In the genomic region with DNA sequence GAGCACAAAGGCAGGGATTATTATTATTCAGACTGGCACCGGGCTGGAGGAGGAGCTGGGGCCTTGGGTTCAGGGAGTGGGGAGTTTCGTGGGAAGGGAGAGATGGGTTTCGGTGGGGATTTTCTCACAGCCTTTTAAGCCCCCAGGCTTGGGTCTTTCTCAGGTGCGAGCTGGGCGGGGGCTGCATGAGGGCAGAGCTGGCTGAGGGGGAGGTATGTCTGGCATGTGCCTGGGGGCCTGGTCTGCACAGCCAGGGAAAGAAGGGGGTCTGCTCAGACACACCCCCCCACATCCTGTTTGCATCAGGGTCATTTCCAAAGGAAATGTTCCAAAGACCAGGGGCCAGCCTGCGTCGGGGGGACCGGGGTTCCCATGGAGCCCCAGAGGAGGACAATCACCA, we compare ENCODE assay signal across 23 cellular contexts. TPM values are rescaled to one million over a fixed set of nuclear protein-coding genes. Genes with fewer than 3 reads are reported as not detected.
DNase-seq lines count a peak whose midpoint lies in the region; ATAC-seq, FAIRE-seq and TF ChIP-seq lines count a peak whose summit lies in the region.
"Had no signal": no experiment of that assay in that cellular context is flagged by ENCODE, and none has a peak within 500 bp of the region (broad histone marks: within the 10 kb centered on the region; RNA-seq: fewer than 3 reads in every experiment).

No MANE protein-coding gene starts in this region.

- no peak overlapping the region for H2BK120ac ChIP-seq in H1 (replicated peaks; ENCODE audit: low read depth, low read length)

- no peak overlapping the region for H3K4ac ChIP-seq in H1 (replicated peaks; ENCODE audit: insufficient read length, low read depth, low read length)

- H3K9ac ChIP-seq in BLaER1 treated with 17β-estradiol and CSF1 and Interleukin-3, amounts not matched to agents 10 nM and 100 nM, result no peak overlapping the region
- H3K9ac ChIP-seq in HUES64 (ENCODE audit: low read depth, low read length), result 0 out of 2 replicates have a peak overlapping the region, but pooled peaks have one; percentile 2
- no peak overlapping the region for H3K9ac ChIP-seq in H1 (replicated peaks in 1 of 4; ENCODE audit: extremely low read depth in 1 of 4, low read depth in 3 of 4, low read length in 3 of 4)
- H3K9ac ChIP-seq: KMS-11 had no signal

- H3K36me3 ChIP-seq in BLaER1 treated with 17β-estradiol and CSF1 and Interleukin-3, amounts not matched to agents 10 nM and 100 nM, result no peaks in the 10 kb centered on the region
- H3K36me3 ChIP-seq in HUES64 (ENCODE audit: insufficient read depth, low read length), result no peaks in the 10 kb centered on the region
- H3K36me3 ChIP-seq in H1 (ENCODE audit: control insufficient read depth in 2 of 4, insufficient read depth in 4 of 4, low read length in 3 of 4), result no peaks in the 10 kb centered on the region; a peak in 1 of 8 replicates
- H3K36me3 ChIP-seq: HAP-1 had no signal

- peak overlapping the region; percentile 25 for H3K18ac ChIP-seq in H1 (ENCODE audit: extremely low read depth, low read length)

- H4K5ac ChIP-seq in H1 (ENCODE audit: insufficient read length, low read depth, low read length), result no peak overlapping the region

- TF ChIP-seq EP300 in H1 (IDR thresholded peaks at IDR 0.05; ENCODE audit: borderline replicate concordance in 1 of 2, low read depth in 2 of 2, low read length in 2 of 2), result no peak

- H3K4me2 ChIP-seq in BLaER1 treated with 17β-estradiol and CSF1 and Interleukin-3, amounts not matched to agents 10 nM and 100 nM, result peak overlapping the region; percentile 27 to 74 (median 66)
- no peak overlapping the region for H3K4me2 ChIP-seq in H1 (ENCODE audit: insufficient read depth in 1 of 2, low read depth in 2 of 2, low read length in 2 of 2)
- H3K4me2 ChIP-seq: A549, KMS-11 had no signal

- H3K27ac ChIP-seq in BLaER1 treated with 17β-estradiol and CSF1 and Interleukin-3, amounts not matched to agents 10 nM and 100 nM, result no peak overlapping the region
- H3K27ac ChIP-seq in HUES64 (ENCODE audit: low read depth, low read length) (no peak overlapping the region), H1 (ENCODE audit: low read depth, low read length) (no peak overlapping the region)
- H3K27ac ChIP-seq: KMS-11, SK-N-MC had no signal

- H3K14ac ChIP-seq in H1 (ENCODE audit: insufficient read length), result no peak overlapping the region

- FAIRE-seq in H1 (lab: Jason Lieb, UNC), result no peak
- FAIRE-seq: A549, D721Med had no signal

- no peak overlapping the region for H3K4me3 Mint-ChIP-seq in neural crest cell
- H3K4me3 Mint-ChIP-seq: CD8-positive, alpha-beta memory T cell had no signal

- 0 out of 2 replicates have a peak overlapping the region, but pooled peaks have one; percentile 71 for H2AK5ac ChIP-seq in H1 (ENCODE audit: low read depth, low read length)

- H3K23me2 ChIP-seq in H1 (ENCODE audit: low read depth, low read length), result no peaks in the 10 kb centered on the region

- H2BK15ac ChIP-seq in H1 (ENCODE audit: low read length), result peak overlapping the region; percentile 72; the same call in 1 of the 2 replicates

- H3K27me3 ChIP-seq in BLaER1 treated with 17β-estradiol and CSF1 and Interleukin-3, amounts not matched to agents 10 nM and 100 nM, result no peaks in the 10 kb centered on the region; a peak in 2 of 22 replicates
- H3K27me3 ChIP-seq in HUES64 (ENCODE audit: insufficient read depth, low read length) (no peaks in the 10 kb centered on the region), H1 (replicated peaks in 1 of 4; ENCODE audit: control insufficient read depth in 3 of 4, extremely low read depth in 1 of 4, insufficient read depth in 3 of 4, low read length in 3 of 4) (no peaks in the 10 kb centered on the region)

- no peak for TF ChIP-seq RAD21 in H1 (IDR thresholded peaks at IDR 0.05 in 1 of 2, conservative IDR thresholded peaks at IDR 0.05 in 1 of 2; ENCODE audit: low read depth in 2 of 2, low read length in 2 of 2)

- H3K4me3 ChIP-seq in BLaER1 treated with 17β-estradiol and CSF1 and Interleukin-3, amounts not matched to agents 10 nM and 100 nM, result no peak overlapping the region
- H3K4me3 ChIP-seq in HUES64 (ENCODE audit: low read length) (no peak overlapping the region), H1 (ENCODE audit: extremely low read depth in 1 of 4, insufficient read depth in 2 of 4, low read depth in 3 of 4, low read length in 4 of 4) (no peak overlapping the region)
- H3K4me3 ChIP-seq: A549, HAP-1, SK-N-MC had no signal

- POLR2A ChIA-PET in H1 (lab: Charles Lee; ENCODE audit: partially characterized antibody), result interaction anchor here (0.9 to 1.4 kb wide), 2 partner anchors 19 to 52 kb away, joined by 3 read pairs; no protein-coding TSS in a partner anchor

- TF ChIP-seq POLR2A in H1 (IDR thresholded peaks at IDR 0.05; ENCODE audit: control extremely low read depth in 1 of 2, low read depth in 2 of 2, low read length in 2 of 2), result no peak

- WGBS in HUES64, result 61% methylated on average over 7 of the region's 8 CpGs
- WGBS in H1 (ENCODE audit: extremely low coverage in 1 of 2, insufficient coverage in 1 of 2, insufficient read length in 1 of 2, insufficient replicate concordance in 2 of 2, low coverage in 1 of 2, low lambda C conversion rate in 2 of 2, missing lambda C conversion rate in 1 of 2), 2 experiments, result 70% methylated on average over 8 of the region's 8 CpGs; no CpG with 5 or more reads in 1 of the 2 experiments

- peak overlapping the region; percentile 35 for H3K27ac Mint-ChIP-seq in neural crest cell (ENCODE audit: unreplicated experiment)
- H3K27ac Mint-ChIP-seq: CD8-positive, alpha-beta memory T cell had no signal

- peak overlapping the region; percentile 52; the same call in 1 of the 2 replicates for H2BK5ac ChIP-seq in H1 (ENCODE audit: low read depth, low read length)

- peak overlapping the region; percentile 16 for H4K91ac ChIP-seq in H1 (replicated peaks; ENCODE audit: insufficient read length, low read length)

- H3K36me3 Mint-ChIP-seq in neural crest cell (ENCODE audit: low read depth), result no peaks in the 10 kb centered on the region

- no peak overlapping the region for H3K56ac ChIP-seq in H1 (replicated peaks; ENCODE audit: insufficient read length, low read depth, low read length)

- CTCF ChIA-PET in H1 (lab: Charles Lee; ENCODE audit: partially characterized antibody), result interaction anchor here (0.8 to 4.8 kb wide), 13 partner anchors 10 to 186 kb away, joined by 3 to 22 read pairs (median 4); no protein-coding TSS in a partner anchor

- no peak overlapping the region for H3K23ac ChIP-seq in H1 (ENCODE audit: insufficient read length)

- DNase-seq in H1 (ENCODE audit: low read depth in 1 of 2, low spot score in 2 of 2) (no peak), neural crest cell (ENCODE audit: low read depth, low spot score) (no peak), C1 segment of cervical spinal cord (lab: John Stamatoyannopoulos, UW) (no peak), NCI-H2029 (lab: John Stamatoyannopoulos, UW) (no peak)
- DNase-seq: CD8-positive, alpha-beta memory T cell; DMS79 treated with DMSO at 0.1 percent for 48 hours; NCI-H1048; NCI-H2029 treated with DMSO at 0.1 percent for 48 hours; NCI-H446; NK-92 treated with Interleukin-12 subunit alpha and Interleukin-12 subunit beta, amount 100 ng/mL, for 24 hours; SHP77 had no signal

- peaks cover 17 to 36% (median 26%) of the 10 kb centered on the region in 10 experiments for H3K4me1 ChIP-seq in BLaER1 treated with 17β-estradiol and CSF1 and Interleukin-3, amounts not matched to agents 10 nM and 100 nM
- H3K4me1 ChIP-seq in HUES64 (ENCODE audit: insufficient read depth, low read length) (peaks cover 24% of the 10 kb centered on the region), H1 (replicated peaks in 1 of 4; ENCODE audit: control insufficient read depth in 3 of 4, insufficient read depth in 4 of 4, low read length in 3 of 4) (peaks cover 0 to 36% (median 24%) of the 10 kb centered on the region in 4 experiments; a peak in 6 of 7 replicates)
- H3K4me1 ChIP-seq: A549, HAP-1 had no signal

- peaks cover 45% of the 10 kb centered on the region for H3K4me1 Mint-ChIP-seq in neural crest cell
- H3K4me1 Mint-ChIP-seq: CD8-positive, alpha-beta memory T cell had no signal

- no peak overlapping the region for H2AFZ ChIP-seq in H1 (ENCODE audit: low read length)

- no peak for TF ChIP-seq CTCF in H1 (IDR thresholded peaks at IDR 0.05; ENCODE audit: control extremely low read depth in 1 of 3, insufficient read depth in 1 of 3, low read depth in 1 of 3, low read length in 3 of 3)
- no peak for TF ChIP-seq CTCF in neural crest cell (conservative IDR thresholded peaks at IDR 0.05)

- no peaks in the 10 kb centered on the region for H3K79me2 ChIP-seq in H1 (ENCODE audit: control insufficient read depth in 1 of 2, insufficient read depth in 2 of 2, low read length in 2 of 2)

- H2BK20ac ChIP-seq in H1 (ENCODE audit: low read length), result peak overlapping the region; percentile 90; the same call in 1 of the 2 replicates

- H4K20me1 ChIP-seq in BLaER1 treated with 17β-estradiol and CSF1 and Interleukin-3, amounts not matched to agents 10 nM and 100 nM, result peaks cover 0 to 16% (median 0%) of the 10 kb centered on the region in 11 experiments; a peak in 8 of 22 replicates
- no peaks in the 10 kb centered on the region for H4K20me1 ChIP-seq in H1 (replicated peaks in 1 of 2; ENCODE audit: control insufficient read depth in 1 of 2, insufficient read depth in 2 of 2, low read length in 2 of 2)

- no peaks in the 10 kb centered on the region for H3K27me3 Mint-ChIP-seq in neural crest cell (ENCODE audit: low read depth)

- H3K9me3 Mint-ChIP-seq in neural crest cell, result no peaks in the 10 kb centered on the region
- H3K9me3 Mint-ChIP-seq: CD8-positive, alpha-beta memory T cell had no signal

- no peaks in the 10 kb centered on the region for H3K9me3 ChIP-seq in BLaER1 treated with 17β-estradiol and CSF1 and Interleukin-3, amounts not matched to agents 10 nM and 100 nM (replicated peaks in 1 of 11)
- no peaks in the 10 kb centered on the region for H3K9me3 ChIP-seq in HUES64 (ENCODE audit: insufficient read depth, low read depth, low read length)
- H3K9me3 ChIP-seq in H1 (ENCODE audit: insufficient read depth in 2 of 2, low read depth in 1 of 2, low read length in 1 of 2), result no peaks in the 10 kb centered on the region
- H3K9me3 ChIP-seq: A549, HAP-1 had no signal

- H4K8ac ChIP-seq in H1 (ENCODE audit: extremely low read depth, insufficient read depth, low read length), result no peak overlapping the region; the same call in none of the 2 replicates

- no peak for ATAC-seq in HG03039 (IDR thresholded peaks at IDR 0.05; ENCODE audit: unreplicated experiment)
- ATAC-seq in HG03025 (IDR thresholded peaks at IDR 0.05; ENCODE audit: low FRiP score, unreplicated experiment), result no peak
- ATAC-seq: A549 had no signal

- H3K79me1 ChIP-seq in H1 (ENCODE audit: low read depth, low read length), result no peaks in the 10 kb centered on the region

- peak overlapping the region; percentile 82; the same call in 1 of the 2 replicates for H2BK12ac ChIP-seq in H1 (ENCODE audit: low read depth, low read length)

RNA-seq across cellular contexts. Expression of gene GRHL3, which starts 21.6 kb away (rescaled TPM):
- 1.5 TPM for polyA plus RNA-seq in HUES64 (2013, experiment 1 of 2)
- polyA plus RNA-seq in HUES64 (2013, experiment 2 of 2), result 1.0 TPM
- total RNA-seq in H1 (2021; fragmentation: NEBNext Ultra II Directional; extraction: Animal tissue kit (Norgen Biotek cat#: 25700)), result 1.1 and 1.8 TPM in 2 replicates
- 0.80 and 2.2 TPM in 2 replicates for polyA plus RNA-seq in H1 (2011; rRNA removed)
- polyA plus RNA-seq in H1 (2011; cell fraction: cytosol; rRNA removed), result 0.84 TPM
- 1.7 TPM for polyA plus RNA-seq in H1 (2011; cell fraction: nucleus; rRNA removed)
- polyA plus RNA-seq in H1 (2012, experiment 1 of 2), result 1.3 to 1.5 TPM (median 1.3 TPM) in 4 replicates
- 0.84 TPM for polyA plus RNA-seq in H1 (2012, experiment 2 of 2)
- polyA plus RNA-seq in H1 (2013, experiment 1 of 2), result 0.53 TPM
- 0.46 TPM for polyA plus RNA-seq in H1 (2013, experiment 2 of 2)
- polyA minus RNA-seq in H1 (2011; rRNA and poly(A)+ RNA removed), result 0.90 and 1.7 TPM in 2 replicates
- 1.5 TPM for polyA minus RNA-seq in H1 (2011; cell fraction: cytosol; rRNA and poly(A)+ RNA removed)
- 2.0 TPM for polyA minus RNA-seq in H1 (2011; cell fraction: nucleus; rRNA and poly(A)+ RNA removed)
- total RNA-seq in neural crest cell, result 0.12 TPM in 1 of 2 replicates, not detected in the other
- total RNA-seq: M059J, RPMI7951 had no signal
- polyA plus RNA-seq: BJ; CD8-positive, alpha-beta memory T cell had no signal

Comparison
In these comparisons a context has a peak if more than half of its experiments do, and no peak if none do; other contexts are left out.
1. H3K4me2 ChIP-seq: peak in BLaER1 treated with 17β-estradiol and CSF1 and Interleukin-3, amounts not matched to agents 10 nM and 100 nM (11 of 11); none in H1 (0 of 2).